In the genomic region with DNA sequence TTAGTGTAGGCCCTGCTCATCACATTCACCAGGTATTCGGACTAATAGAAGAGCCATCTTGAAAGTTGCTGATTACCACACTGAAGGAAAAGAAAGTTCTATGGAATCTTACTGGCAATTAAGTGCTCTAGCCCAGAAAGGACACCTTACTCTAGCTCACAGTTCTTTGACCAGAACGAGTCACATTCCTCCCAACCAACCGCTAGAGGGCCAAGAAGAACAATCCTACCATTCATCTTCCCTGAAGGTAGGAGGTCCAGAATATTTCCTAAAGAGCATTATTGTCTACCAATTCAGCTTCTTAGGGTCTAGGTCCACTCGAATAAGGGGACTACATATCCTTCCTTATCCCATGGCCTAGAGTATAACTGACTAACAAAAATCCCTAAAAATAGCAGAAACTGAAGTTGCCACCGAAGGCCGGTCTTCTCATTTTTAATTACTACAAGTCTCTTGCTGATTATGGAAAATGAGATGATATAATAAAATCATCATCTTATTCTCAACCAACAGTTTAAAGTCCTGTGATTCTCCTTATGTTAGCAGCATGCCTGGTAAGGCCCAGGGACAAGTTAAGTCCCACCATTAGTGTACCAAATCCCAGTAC, we compare ENCODE assay signal across 8 cellular contexts. TPM values are rescaled to one million over a fixed set of nuclear protein-coding genes. Genes with fewer than 3 reads are reported as not detected.
DNase-seq lines count a peak whose midpoint lies in the region; ATAC-seq, FAIRE-seq and TF ChIP-seq lines count a peak whose summit lies in the region.

No MANE protein-coding gene starts in this region.

- no peak for TF ChIP-seq RAD21 in HepG2 (CRISPR knock-in tag; IDR thresholded peaks at IDR 0.05)

- H3K9ac ChIP-seq in HepG2 (ENCODE audit: insufficient read depth, low read depth, low read length) = no peak overlapping the region

- H3K4me2 ChIP-seq in HepG2 (ENCODE audit: low read depth, low read length) = no peak overlapping the region

- no peak overlapping the region for H3K27ac ChIP-seq in HepG2 (ENCODE audit: extremely low read length, insufficient read depth, low read length)

- no peaks in the 10 kb centered on the region for H4K20me1 ChIP-seq in HepG2 (ENCODE audit: insufficient read depth, low read length)

- in situ Hi-C loops in HepG2 (cut with HindIII; ENCODE audit: extremely low pct_ligation_motif_present, low pct_unique_long_range_greater_than_20kb) = no loop called here

- TF ChIP-seq EP300 in HepG2 (IDR thresholded peaks at IDR 0.05; ENCODE audit: low read depth in 2 of 2, low read length in 2 of 2) = no peak
- TF ChIP-seq EP300 in HepG2 (CRISPR knock-in tag; IDR thresholded peaks at IDR 0.05; ENCODE audit: borderline replicate concordance) = no peak

- no peak for DNase-seq in AG09319 (ENCODE audit: extremely low read depth, low read depth)
- peak; percentile 24 for DNase-seq in NCI-H226
- DNase-seq in bronchial epithelial cell (ENCODE audit: low read depth) = peak; percentile 52
- peak; percentile 25 for DNase-seq in HepG2 (ENCODE audit: low spot score)
- no peak for DNase-seq in T-helper 9 cell
- DNase-seq in cerebellar nuclear complex (lab: John Stamatoyannopoulos, UW) = no peak

- TF ChIP-seq CTCF in AG09319 (IDR thresholded peaks at IDR 0.05; ENCODE audit: low read depth, low read length) (peak; percentile 85), GM12874 (IDR thresholded peaks at IDR 0.05; ENCODE audit: insufficient read depth, low read depth, low read length) (peak; percentile 89), bronchial epithelial cell (IDR thresholded peaks at IDR 0.05; ENCODE audit: insufficient read depth, low read length, severe bottlenecking) (peak; percentile 80), HepG2 (CRISPR knock-in tag; IDR thresholded peaks at IDR 0.05) (peak; percentile 71)

- TF ChIP-seq POLR2A in HepG2 (IDR thresholded peaks at IDR 0.05; ENCODE audit: insufficient read depth in 1 of 2, low read depth in 2 of 2, low read length in 2 of 2) = no peak

- BruUV-seq in HepG2 (replicated peaks; lab: Mats Ljungman, UMichigan) = no TSS peak

- H3K79me2 ChIP-seq in HepG2 (ENCODE audit: insufficient read depth, low read length) = no peaks in the 10 kb centered on the region

- ATAC-seq in HG02623 (IDR thresholded peaks at IDR 0.05; ENCODE audit: unreplicated experiment) = peak; percentile 85
- peak; percentile 92 for ATAC-seq in HepG2

- no peak overlapping the region for H2AFZ ChIP-seq in HepG2 (ENCODE audit: low read length)

- CTCF ChIA-PET in HepG2 (lab: Yijun Ruan, JAX; ENCODE audit: low intra/inter-chr PET ratio, low total read pairs) = interaction anchor here (1.8 kb wide), 1 partner anchor 68 kb away, joined by 7 read pairs; a partner anchor contains a TSS

- H3K4me3 ChIP-seq in bronchial epithelial cell (ENCODE audit: low read depth, low read length) (no peak overlapping the region), HepG2 (replicated peaks in 1 of 3; ENCODE audit: insufficient read depth in 1 of 3, low read depth in 2 of 3, low read length in 3 of 3) (no peak overlapping the region)

- H3K27me3 ChIP-seq in bronchial epithelial cell (ENCODE audit: control insufficient read depth, insufficient read depth, low read length) (peaks cover 2% of the 10 kb centered on the region), HepG2 (ENCODE audit: control insufficient read depth in 1 of 2, insufficient read depth in 2 of 2, low read length in 2 of 2) (peaks cover 0 to 8% of the 10 kb centered on the region in 2 experiments; a peak in 2 of 5 replicates)

- intact Hi-C loops in HepG2 (cut with micrococcal nuclease; ENCODE audit: unreplicated experiment) = loop anchor here (1.0 kb wide), 2 partner anchors 69 to 160 kb away; a partner anchor contains a TSS

- no peaks in the 10 kb centered on the region for H3K4me1 ChIP-seq in HepG2 (ENCODE audit: insufficient read depth, low read length)

- 33% methylated on average over 6 of the region's 6 CpGs for WGBS in HepG2 (ENCODE audit: low lambda C conversion rate)

- FAIRE-seq in bronchial epithelial cell (lab: Jason Lieb, UNC) (peak; percentile 43), HepG2 (lab: Jason Lieb, UNC) (peak; percentile 79)

- no peaks in the 10 kb centered on the region for H3K9me3 ChIP-seq in HepG2 (ENCODE audit: low read length)

- H3K36me3 ChIP-seq in bronchial epithelial cell (ENCODE audit: control insufficient read depth, insufficient read depth, low read length) (no peaks in the 10 kb centered on the region), HepG2 (replicated peaks in 1 of 2; ENCODE audit: control insufficient read depth in 1 of 2, insufficient read depth in 2 of 2, low read length in 2 of 2) (no peaks in the 10 kb centered on the region)

- POLR2A ChIA-PET in HepG2 (lab: Yijun Ruan, JAX) = no interaction called here

TF ChIP-seq in HepG2, 621 proteins besides CTCF, POLR2A, EP300 and RAD21:
- TF ChIP-seq SALL1 (CRISPR knock-in tag; IDR thresholded peaks at IDR 0.05) = no peak
- no peak for TF ChIP-seq MEIS1 (CRISPR knock-in tag; IDR thresholded peaks at IDR 0.05; ENCODE audit: borderline replicate concordance)
- TF ChIP-seq BCL6 (CRISPR knock-in tag; IDR thresholded peaks at IDR 0.05) = peak; percentile 53
- peak; percentile 33; the same call in 1 of the 2 replicates for TF ChIP-seq SMC3 (IDR thresholded peaks at IDR 0.05; ENCODE audit: low read length)
- TF ChIP-seq TEAD3 (CRISPR knock-in tag; optimal IDR thresholded peaks at IDR 0.05; ENCODE audit: borderline replicate concordance) = peak; percentile 58
- no peak for TF ChIP-seq ZKSCAN5 (CRISPR knock-in tag; IDR thresholded peaks at IDR 0.05)
- TF ChIP-seq, protein P1, sequence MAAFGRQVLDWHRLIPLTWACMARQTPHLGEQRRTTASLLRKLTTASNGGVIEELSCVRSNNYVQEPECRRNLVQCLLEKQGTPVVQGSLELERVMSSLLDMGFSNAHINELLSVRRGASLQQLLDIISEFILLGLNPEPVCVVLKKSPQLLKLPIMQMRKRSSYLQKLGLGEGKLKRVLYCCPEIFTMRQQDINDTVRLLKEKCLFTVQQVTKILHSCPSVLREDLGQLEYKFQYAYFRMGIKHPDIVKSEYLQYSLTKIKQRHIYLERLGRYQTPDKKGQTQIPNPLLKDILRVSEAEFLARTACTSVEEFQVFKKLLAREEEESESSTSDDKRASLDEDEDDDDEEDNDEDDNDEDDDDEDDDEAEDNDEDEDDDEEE (CRISPR knock-in tag; IDR thresholded peaks at IDR 0.05) = no peak
- TF ChIP-seq GABPB1 (CRISPR knock-in tag; IDR thresholded peaks at IDR 0.05) = no peak
- TF ChIP-seq STAG1 (CRISPR knock-in tag; IDR thresholded peaks at IDR 0.05) = peak; percentile 41
- TF ChIP-seq, protein P2, sequence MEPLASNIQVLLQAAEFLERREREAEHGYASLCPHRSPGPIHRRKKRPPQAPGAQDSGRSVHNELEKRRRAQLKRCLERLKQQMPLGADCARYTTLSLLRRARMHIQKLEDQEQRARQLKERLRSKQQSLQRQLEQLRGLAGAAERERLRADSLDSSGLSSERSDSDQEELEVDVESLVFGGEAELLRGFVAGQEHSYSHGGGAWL (CRISPR knock-in tag; IDR thresholded peaks at IDR 0.05) = no peak
TF ChIP-seq in HepG2: peak in this region for 4.

RNA-seq across cellular contexts. Expression of a gene that starts 2.7 kb away (rescaled TPM):
- total RNA-seq in bronchial epithelial cell = not detected in 2 replicates
- not detected in 2 replicates for total RNA-seq in HepG2 (2016; rRNA removed; fragmentation: Illumina TruSeq; extraction: Trizol)
- not detected in 2 replicates for total RNA-seq in HepG2 (2016; cell fraction: cytosol; rRNA removed; fragmentation: Illumina TruSeq; extraction: Trizol; ENCODE audit: low read depth)
- not detected in 2 replicates for total RNA-seq in HepG2 (2016; cell fraction: insoluble cytoplasmic fraction; rRNA removed; fragmentation: Illumina TruSeq; extraction: Trizol)
- not detected in 2 replicates for total RNA-seq in HepG2 (2016; cell fraction: membrane; rRNA removed; fragmentation: Illumina TruSeq; extraction: Trizol)
- not detected in 2 replicates for total RNA-seq in HepG2 (2016; cell fraction: nucleus; rRNA removed; fragmentation: Illumina TruSeq; extraction: Trizol)
- polyA plus RNA-seq in HepG2 (2011; rRNA removed) = not detected in 2 replicates
- polyA plus RNA-seq in HepG2 (2011; cell fraction: cytosol; rRNA removed) = not detected in 2 replicates
- polyA plus RNA-seq in HepG2 (2011; cell fraction: nucleus; rRNA removed) = not detected in 2 replicates
- polyA plus RNA-seq in HepG2 (2012) = not detected in 2 replicates
- not detected in 2 replicates for polyA plus RNA-seq in HepG2 (2016; cell fraction: cytosol; fragmentation: Illumina TruSeq; extraction: Trizol; ENCODE audit: low read depth)
- not detected in 2 replicates for polyA plus RNA-seq in HepG2 (2016; cell fraction: insoluble cytoplasmic fraction; fragmentation: Illumina TruSeq; extraction: Trizol; ENCODE audit: low read depth)
- polyA plus RNA-seq in HepG2 (2016; cell fraction: membrane; fragmentation: Illumina TruSeq; extraction: Trizol; ENCODE audit: low read depth) = not detected in 2 replicates
- polyA plus RNA-seq in HepG2 (2016; cell fraction: nucleus; fragmentation: Illumina TruSeq; extraction: Trizol; ENCODE audit: insufficient read depth, low read depth) = not detected in 2 replicates
- polyA minus RNA-seq in HepG2 (2011; rRNA and poly(A)+ RNA removed; ENCODE audit: low replicate concordance) = not detected in 2 replicates
- polyA minus RNA-seq in HepG2 (2011; cell fraction: cytosol; rRNA and poly(A)+ RNA removed) = not detected in 2 replicates
- polyA minus RNA-seq in HepG2 (2011; cell fraction: nucleus; rRNA and poly(A)+ RNA removed) = not detected in 2 replicates

Comparison
In these comparisons a context has a peak if more than half of its experiments do, and no peak if none do; other contexts are left out.
1. DNase-seq: peak in NCI-H226 (single experiment), bronchial epithelial cell (single experiment) and HepG2 (single experiment); none in AG09319 (single experiment), T-helper 9 cell (single experiment) and cerebellar nuclear complex (0 of 2).
2. Peak in every context shown above with its lines, with median percentiles within 50 percentile points of each other: CTCF ChIP-seq.